ENCODE assay signal across 14 cellular contexts in the genomic region with DNA sequence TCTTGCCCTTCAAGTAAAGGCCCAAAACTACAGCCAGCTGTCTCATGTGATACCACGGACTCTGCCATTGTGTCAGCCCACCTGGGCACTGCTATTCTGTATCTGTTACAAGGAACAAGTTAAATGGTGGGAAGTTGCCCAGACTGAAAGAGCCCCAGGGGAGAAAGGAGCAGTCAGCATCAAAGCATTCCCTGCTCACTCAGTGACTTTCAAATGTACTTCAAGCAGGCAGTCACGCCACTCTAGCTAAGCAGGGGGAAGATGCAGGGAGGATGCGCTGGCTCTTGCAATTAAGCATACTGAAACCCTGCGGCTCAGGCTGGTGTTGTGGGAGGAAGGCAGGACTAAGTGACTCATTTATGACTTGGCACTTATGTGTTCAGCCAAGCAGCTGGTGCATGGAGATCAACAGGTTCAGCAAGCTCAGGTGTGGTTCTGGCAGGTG.
DNase-seq lines count a peak whose midpoint lies in the region; ATAC-seq and TF ChIP-seq lines count a peak whose summit lies in the region.
"Had no signal": no experiment of that assay in that cellular context is flagged by ENCODE, and none has a peak within 500 bp of the region (broad histone marks: within the 10 kb centered on the region; RNA-seq: fewer than 3 reads in every experiment).

No MANE protein-coding gene starts in this region.

- TF ChIP-seq POLR2A in prostate gland (IDR thresholded peaks at IDR 0.05) = no peak

- H3K4me1 Mint-ChIP-seq in endodermal cell = no peaks in the 10 kb centered on the region

- peaks cover 22% of the 10 kb centered on the region for H3K9me3 Mint-ChIP-seq in endodermal cell
- H3K9me3 Mint-ChIP-seq in activated naive CD4-positive, alpha-beta T cell treated with anti-CD3 and anti-CD28 coated beads, Interleukin-2, amount 50 U/mL, for 72 hours = peaks cover 23 to 34% of the 10 kb centered on the region in 2 donors

- H3K4me1 ChIP-seq in endodermal cell (ENCODE audit: control insufficient read depth, insufficient read depth, low read length) = no peaks in the 10 kb centered on the region
- no peaks in the 10 kb centered on the region for H3K4me1 ChIP-seq in prostate gland (replicated peaks)
- H3K4me1 ChIP-seq: colonic mucosa had no signal

- peaks cover under 1% of the 10 kb centered on the region for H3K36me3 Mint-ChIP-seq in endodermal cell (ENCODE audit: low read depth)
- peaks cover 10 to 16% of the 10 kb centered on the region in 2 donors for H3K36me3 Mint-ChIP-seq in activated naive CD4-positive, alpha-beta T cell treated with anti-CD3 and anti-CD28 coated beads, Interleukin-2, amount 50 U/mL, for 72 hours

- H3K9me3 ChIP-seq in endodermal cell (ENCODE audit: control insufficient read depth, low read length) = peaks cover 19% of the 10 kb centered on the region
- no peaks in the 10 kb centered on the region for H3K9me3 ChIP-seq in prostate gland
- H3K9me3 ChIP-seq: colonic mucosa, MG63 had no signal

- H3K9ac ChIP-seq in endodermal cell (ENCODE audit: extremely low read depth, low read length, poor library complexity, severe bottlenecking) = no peak overlapping the region

- WGBS in endodermal cell (ENCODE audit: insufficient coverage in 1 of 2, insufficient read length in 1 of 2), 2 experiments = 14 to 58% methylated on average over 1 to 4 of the region's 4 CpGs
- WGBS in prostate gland = 35% methylated on average over 4 of the region's 4 CpGs

- intact Hi-C loops in prostate gland (cut with DNase I) = no loop called here

- H3K27me3 ChIP-seq in endodermal cell (ENCODE audit: control insufficient read depth, insufficient read depth, low read length, poor library complexity, severe bottlenecking) (no peaks in the 10 kb centered on the region), prostate gland (replicated peaks; ENCODE audit: insufficient read depth) (no peaks in the 10 kb centered on the region)
- H3K27me3 ChIP-seq: colonic mucosa, MG63 had no signal

- no peak overlapping the region for H3K27ac Mint-ChIP-seq in endodermal cell
- H3K27ac Mint-ChIP-seq in activated naive CD4-positive, alpha-beta T cell treated with anti-CD3 and anti-CD28 coated beads, Interleukin-2, amount 50 U/mL, for 72 hours = no peak overlapping the region
- H3K27ac Mint-ChIP-seq: activated naive CD4-positive, alpha-beta T cell treated with anti-CD3 and anti-CD28 coated beads for 36 hours had no signal

- ATAC-seq in activated naive CD4-positive, alpha-beta T cell treated with anti-CD3 and anti-CD28 coated beads, Interleukin-2, amount 50 U/mL, for 72 hours = no peak
- no peak for ATAC-seq in HG02938 (IDR thresholded peaks at IDR 0.05; ENCODE audit: unreplicated experiment)
- ATAC-seq in activated CD4-positive, CD25-positive, alpha-beta regulatory T cell treated with anti-CD3 and anti-CD28 coated beads, Interleukin-2, amount 50 U/mL, for 24 hours = no peak

- H3K36me3 ChIP-seq in endodermal cell (ENCODE audit: control insufficient read depth, insufficient read depth, low read length) (no peaks in the 10 kb centered on the region), prostate gland (no peaks in the 10 kb centered on the region)
- H3K36me3 ChIP-seq: colonic mucosa, MG63 had no signal

- H3K27me3 Mint-ChIP-seq in endodermal cell (ENCODE audit: insufficient read depth) = no peaks in the 10 kb centered on the region

- DNase-seq in HK-2 (ENCODE audit: unreplicated experiment) (peak; percentile 15), NCI-H226 (peak; percentile 88), endodermal cell (peak; percentile 88), prostate gland (ENCODE audit: low spot score) (peak; percentile 48), AG20443 (ENCODE audit: low spot score) (no peak)
- DNase-seq in activated naive CD4-positive, alpha-beta T cell treated with anti-CD3 and anti-CD28 coated beads, Interleukin-2, amount 50 U/mL, for 72 hours (ENCODE audit: low spot score in 2 of 2) = no peak
- DNase-seq: activated CD4-positive, CD25-positive, alpha-beta regulatory T cell treated with anti-CD3 and anti-CD28 coated beads, Interleukin-2, amount 50 U/mL, for 72 hours; activated naive CD4-positive, alpha-beta T cell treated with anti-CD3 and anti-CD28 coated beads for 36 hours; colonic mucosa; MG63; Right ventricle myocardium superior had no signal

- TF ChIP-seq CTCF in endodermal cell (conservative IDR thresholded peaks at IDR 0.05) (no peak), prostate gland (IDR thresholded peaks at IDR 0.05) (no peak)

- H3K4me3 ChIP-seq in endodermal cell (ENCODE audit: low read length) = no peak overlapping the region
- no peak overlapping the region for H3K4me3 ChIP-seq in prostate gland
- H3K4me3 ChIP-seq: colonic mucosa, MG63, skin epidermis had no signal

- no peak overlapping the region for H3K4me3 Mint-ChIP-seq in endodermal cell
- H3K4me3 Mint-ChIP-seq: activated naive CD4-positive, alpha-beta T cell treated with anti-CD3 and anti-CD28 coated beads for 36 hours had no signal

- H3K27ac ChIP-seq in endodermal cell (ENCODE audit: low read depth, low read length) = peak overlapping the region; percentile 81
- no peak overlapping the region for H3K27ac ChIP-seq in prostate gland
- H3K27ac ChIP-seq: colonic mucosa had no signal

Comparison
In these comparisons a context has a peak if more than half of its experiments do, and no peak if none do; other contexts are left out.
1. DNase-seq: peak in HK-2 (single experiment), NCI-H226 (single experiment), endodermal cell (single experiment) and prostate gland (single experiment); none in AG20443 (single experiment) and activated naive CD4-positive, alpha-beta T cell treated with anti-CD3 and anti-CD28 coated beads, Interleukin-2, amount 50 U/mL, for 72 hours (0 of 2).